ENCODE assay signal across 17 cellular contexts in the genomic region with DNA sequence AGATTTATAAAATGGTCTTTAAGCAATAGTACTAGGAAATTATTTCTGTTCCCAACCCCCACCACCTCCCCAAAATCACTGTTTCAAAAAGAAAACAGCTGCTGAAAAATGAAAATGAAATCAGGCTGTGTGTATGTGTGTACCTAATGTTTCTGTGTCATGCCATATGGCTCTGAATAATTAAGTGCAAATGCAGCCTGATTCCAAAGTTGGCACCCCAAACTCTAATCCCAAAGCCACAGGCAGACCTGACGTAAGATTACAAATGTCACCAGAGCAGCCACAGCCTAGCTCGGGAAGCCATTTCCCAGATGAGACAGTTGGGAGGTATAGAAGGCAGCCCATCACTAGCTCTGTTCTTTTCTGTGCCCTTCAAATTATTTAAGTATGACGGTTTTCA.
DNase-seq lines count a peak whose midpoint lies in the region; ATAC-seq, FAIRE-seq and TF ChIP-seq lines count a peak whose summit lies in the region.
"Had no signal": no experiment of that assay in that cellular context is flagged by ENCODE, and none has a peak within 500 bp of the region (broad histone marks: within the 10 kb centered on the region; RNA-seq: fewer than 3 reads in every experiment).

No MANE protein-coding gene starts in this region.

- no peak overlapping the region for H3K27ac Mint-ChIP-seq in WTC11
- H3K27ac Mint-ChIP-seq: T-helper 1 cell treated with Interleukin-12 subunit alpha and Interleukin-12 subunit beta and Interleukin-4 antibody, amounts not matched to agents 30 μg/mL and 1 μg/mL, for 36 hours had no signal

- peaks cover 4% of the 10 kb centered on the region for H3K36me3 Mint-ChIP-seq in WTC11

- TF ChIP-seq POLR2A in GM12891 (IDR thresholded peaks at IDR 0.05; ENCODE audit: low read depth, low read length): no peak

- H3K4me1 Mint-ChIP-seq in WTC11: peaks cover 12% of the 10 kb centered on the region

- DNase-seq in Ammon's horn (ENCODE audit: low spot score): peak; percentile 29
- DNase-seq in GM12891 (ENCODE audit: insufficient read length, low spot score): no peak
- DNase-seq in NCI-H524 (lab: John Stamatoyannopoulos, UW): peak; percentile 86 to 91
- DNase-seq in cerebellar nuclear complex (lab: John Stamatoyannopoulos, UW): peak; percentile 62 to 75
- DNase-seq in medulla oblongata (ENCODE audit: extremely low spot score): no peak
- DNase-seq in NCI-H748 (lab: John Stamatoyannopoulos, UW; ENCODE audit: unreplicated experiment): no peak
- no peak for DNase-seq in WTC11 (ENCODE audit: low spot score)
- DNase-seq: GOT3, Karpas-422, MG63, NCI-H1092 treated with DMSO at 0.1 percent for 48 hours, NCI-H187, NCI-H510A treated with DMSO at 0.1 percent for 48 hours had no signal

- no peaks in the 10 kb centered on the region for H3K27me3 Mint-ChIP-seq in WTC11 (ENCODE audit: low read depth)

- TF ChIP-seq CTCF in WTC11 (IDR thresholded peaks at IDR 0.05): no peak

- H3K4me3 Mint-ChIP-seq in WTC11: no peak overlapping the region
- H3K4me3 Mint-ChIP-seq: T-helper 1 cell treated with Interleukin-12 subunit alpha and Interleukin-12 subunit beta and Interleukin-4 antibody, amounts not matched to agents 30 μg/mL and 1 μg/mL, for 36 hours had no signal

- FAIRE-seq in GM12891 (lab: Jason Lieb, UNC): peak; percentile 28
- FAIRE-seq: A204.1, HepG2 had no signal

- ATAC-seq in GM18520 (IDR thresholded peaks at IDR 0.05; ENCODE audit: unreplicated experiment) (no peak), WTC11 (no peak)
- ATAC-seq: HepG2 had no signal

- CTCF ChIA-PET in WTC11 (lab: Charles Lee): no interaction called here

- POLR2A ChIA-PET in WTC11 (lab: Charles Lee): no interaction called here

- 0 out of 2 replicates have a peak, but pooled peaks cover 4% of the 10 kb centered on the region for H3K9me3 Mint-ChIP-seq in WTC11
- H3K9me3 Mint-ChIP-seq: T-helper 1 cell treated with Interleukin-12 subunit alpha and Interleukin-12 subunit beta and Interleukin-4 antibody, amounts not matched to agents 30 μg/mL and 1 μg/mL, for 36 hours had no signal

TF ChIP-seq in GM12891, 5 proteins besides CTCF, POLR2A, EP300 and RAD21:
- TF ChIP-seq POU2F2 (IDR thresholded peaks at IDR 0.05; ENCODE audit: low read depth, low read length): no peak
- no peak for TF ChIP-seq PAX5 (IDR thresholded peaks at IDR 0.05; ENCODE audit: insufficient read depth, low read length, severe bottlenecking)
- no peak for TF ChIP-seq POLR2AphosphoS5 (IDR thresholded peaks at IDR 0.05; ENCODE audit: low read depth, low read length)
- TF ChIP-seq TAF1 (IDR thresholded peaks at IDR 0.05; ENCODE audit: low read depth, low read length): no peak
- no peak for TF ChIP-seq SPI1 (IDR thresholded peaks at IDR 0.05; ENCODE audit: low read depth, low read length)
TF ChIP-seq in GM12891: peak in this region for 0.

TF ChIP-seq in WTC11, 78 proteins besides CTCF, POLR2A, EP300 and RAD21:
- no peak for TF ChIP-seq ZNF425 (CRISPR knock-in tag; conservative IDR thresholded peaks at IDR 0.05)

Comparison
In these comparisons a context has a peak if more than half of its experiments do, and no peak if none do; other contexts are left out.
1. DNase-seq: peak in Ammon's horn (single experiment), NCI-H524 (2 of 2) and cerebellar nuclear complex (2 of 2); none in GM12891 (single experiment), medulla oblongata (single experiment), NCI-H748 (single experiment) and WTC11 (single experiment).